7 cellular contexts compared by ENCODE assay signal in the genomic region with DNA sequence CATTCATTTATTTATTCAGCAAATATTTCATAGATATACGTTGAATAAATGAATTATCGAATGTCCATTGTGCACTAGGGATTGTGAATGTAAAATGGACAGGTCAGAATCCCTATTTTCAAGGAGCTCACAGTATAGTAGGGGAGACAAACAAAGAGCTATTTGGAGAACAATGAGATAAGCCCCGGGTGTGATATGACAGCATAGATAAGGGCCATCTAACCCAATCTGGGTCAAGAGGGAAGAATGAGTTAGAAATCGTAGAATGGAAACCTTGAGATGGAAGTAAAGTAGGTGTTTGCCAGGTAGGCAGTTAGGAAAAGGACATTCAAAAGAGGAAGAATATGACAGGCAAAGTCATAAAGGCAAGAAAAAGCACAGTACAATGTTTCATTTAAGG.
"Had no signal": no experiment of that assay in that cellular context is flagged by ENCODE, and none has a peak within 500 bp of the region (broad histone marks: within the 10 kb centered on the region; RNA-seq: fewer than 3 reads in every experiment).

No MANE protein-coding gene starts in this region.

- H3K9me3 ChIP-seq: HAP-1 had no signal

- ATAC-seq: HCT116 had no signal

- H3K4me3 Mint-ChIP-seq: HFFc6 had no signal

- H3K4me1 ChIP-seq: HAP-1 had no signal

- H3K27ac Mint-ChIP-seq: HFFc6 had no signal

- H3K9me3 Mint-ChIP-seq: HFFc6 had no signal

- H3K4me3 ChIP-seq: GM23248, HAP-1 had no signal

- DNase-seq: GM23248, GOT3, H7, HFFc6, IMR-90 had no signal

- H3K27ac ChIP-seq: GM23248 had no signal

- H3K36me3 ChIP-seq: HAP-1 had no signal
